Comparison of ENCODE assay signal across 17 cellular contexts in the genomic region with DNA sequence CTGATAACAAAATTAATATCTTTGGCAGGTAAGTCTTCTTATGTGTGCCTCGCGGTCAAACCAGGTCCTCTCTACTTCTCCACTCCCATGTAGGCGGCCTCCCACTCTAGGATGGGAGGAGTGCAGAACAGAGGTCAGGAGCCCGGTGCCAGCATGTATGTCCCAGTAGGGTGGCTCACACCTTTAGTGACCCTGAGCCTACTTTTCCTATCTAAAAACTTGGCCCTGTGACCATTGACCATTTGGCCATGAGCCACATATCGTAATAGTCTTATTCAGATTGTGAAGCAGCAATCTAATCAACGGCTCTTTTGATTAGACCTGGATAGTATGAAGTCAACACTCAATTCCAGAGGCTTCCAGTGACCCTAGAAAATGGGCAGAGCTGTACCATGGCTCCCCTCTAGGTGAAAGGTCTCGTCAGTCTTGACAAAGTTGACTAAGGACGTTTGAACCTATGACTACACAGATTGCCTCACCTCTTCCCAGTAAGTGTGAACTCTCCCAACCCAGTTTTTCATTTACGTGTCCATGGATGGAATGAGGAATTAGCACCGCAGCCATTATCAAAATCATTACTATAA. TPM values are rescaled to one million over a fixed set of nuclear protein-coding genes. Genes with fewer than 3 reads are reported as not detected.
DNase-seq lines count a peak whose midpoint lies in the region; ATAC-seq, FAIRE-seq and TF ChIP-seq lines count a peak whose summit lies in the region.
"Had no signal": no experiment of that assay in that cellular context is flagged by ENCODE, and none has a peak within 500 bp of the region (broad histone marks: within the 10 kb centered on the region; RNA-seq: fewer than 3 reads in every experiment).

No MANE protein-coding gene starts in this region.

- ATAC-seq in HepG2 = no peak
- no peak for ATAC-seq in HG03439 (IDR thresholded peaks at IDR 0.05; ENCODE audit: unreplicated experiment)
- no peak for ATAC-seq in T-cell (replicated peaks in 1 of 4)
- ATAC-seq: A549, K562 had no signal

- no peak for TF ChIP-seq RAD21 in HepG2 (CRISPR knock-in tag; IDR thresholded peaks at IDR 0.05)

- H4K20me1 ChIP-seq in HepG2 (ENCODE audit: insufficient read depth, low read length) (no peaks in the 10 kb centered on the region), smooth muscle cell (ENCODE audit: low read depth) (no peaks in the 10 kb centered on the region)

- peaks cover 18 to 23% (median 20%) of the 10 kb centered on the region in 3 donors for H3K9me3 Mint-ChIP-seq in T-cell

- H3F3A ChIP-seq in smooth muscle cell (ENCODE audit: low read depth) = no peaks in the 10 kb centered on the region

- H3K4me1 Mint-ChIP-seq in T-cell = no peaks in the 10 kb centered on the region
- H3K4me1 Mint-ChIP-seq: CD8-positive, alpha-beta memory T cell had no signal

- H3K9me3 ChIP-seq in duodenal mucosa (ENCODE audit: control insufficient read depth in 1 of 2, low read length in 2 of 2) (peaks cover 5 to 8% of the 10 kb centered on the region in 2 donors), HepG2 (ENCODE audit: low read length) (peaks cover 46% of the 10 kb centered on the region), mucosa of rectum (ENCODE audit: control insufficient read depth in 2 of 2, low read length in 2 of 2) (peaks cover 0 to 2% of the 10 kb centered on the region in 2 donors), smooth muscle cell (replicated peaks; ENCODE audit: low read depth) (no peaks in the 10 kb centered on the region), HAP-1 (no peaks in the 10 kb centered on the region)
- H3K9me3 ChIP-seq: BE2C had no signal

- TF ChIP-seq POLR2A in HepG2 (IDR thresholded peaks at IDR 0.05; ENCODE audit: insufficient read depth in 1 of 2, low read depth in 2 of 2, low read length in 2 of 2) = no peak

- H3K36me3 ChIP-seq in duodenal mucosa (ENCODE audit: control insufficient read depth in 1 of 2, insufficient read depth in 2 of 2, low read length in 2 of 2) (no peaks in the 10 kb centered on the region), HepG2 (replicated peaks in 1 of 2; ENCODE audit: control insufficient read depth in 1 of 2, insufficient read depth in 2 of 2, low read length in 2 of 2) (no peaks in the 10 kb centered on the region), mucosa of rectum (ENCODE audit: control insufficient read depth in 2 of 2, insufficient read depth in 2 of 2, low read length in 2 of 2) (no peaks in the 10 kb centered on the region), smooth muscle cell (ENCODE audit: low read depth) (no peaks in the 10 kb centered on the region), HAP-1 (replicated peaks) (no peaks in the 10 kb centered on the region)
- H3K36me3 ChIP-seq: BE2C had no signal

- no peak for TF ChIP-seq CTCF in HepG2 (CRISPR knock-in tag; IDR thresholded peaks at IDR 0.05)
- no peak for TF ChIP-seq CTCF in smooth muscle cell (IDR thresholded peaks at IDR 0.05; ENCODE audit: borderline replicate concordance, insufficient read depth, poor library complexity, severe bottlenecking)

- in situ Hi-C loops in HepG2 (cut with HindIII; ENCODE audit: extremely low pct_ligation_motif_present, low pct_unique_long_range_greater_than_20kb) = no loop called here
- in situ Hi-C loops in HAP-1 (cut with MboI; ENCODE audit: low sequenced_read_pairs) = no loop called here

- H3K27ac ChIP-seq in duodenal mucosa (ENCODE audit: low read depth, low read length) (peak overlapping the region; percentile 34), HepG2 (ENCODE audit: extremely low read length, insufficient read depth, low read length) (no peak overlapping the region), mucosa of rectum (ENCODE audit: low read depth in 2 of 2, low read length in 2 of 2) (peak overlapping the region; percentile 80 to 90), smooth muscle cell (ENCODE audit: low read depth) (no peak overlapping the region)
- H3K27ac ChIP-seq: A549, C4-2B, GM23248 had no signal

- intact Hi-C loops in HepG2 (cut with micrococcal nuclease; ENCODE audit: unreplicated experiment) = no loop called here

- H3K27ac Mint-ChIP-seq in T-cell = no peak overlapping the region
- H3K27ac Mint-ChIP-seq: CD8-positive, alpha-beta memory T cell had no signal

- H3K79me2 ChIP-seq in HepG2 (ENCODE audit: insufficient read depth, low read length) (no peaks in the 10 kb centered on the region), smooth muscle cell (ENCODE audit: low read depth) (no peaks in the 10 kb centered on the region)

- H3K4me2 ChIP-seq in HepG2 (ENCODE audit: low read depth, low read length) (no peak overlapping the region), smooth muscle cell (no peak overlapping the region)
- H3K4me2 ChIP-seq: A549 had no signal

- CTCF ChIA-PET in HepG2 (lab: Yijun Ruan, JAX; ENCODE audit: low intra/inter-chr PET ratio, low total read pairs) = no interaction called here
- CTCF ChIA-PET in T-cell (lab: Charles Lee) = no interaction called here

- FAIRE-seq in HepG2 (lab: Jason Lieb, UNC) = no peak
- FAIRE-seq: A549, K562 had no signal

- H3K27me3 Mint-ChIP-seq in T-cell = peaks cover 33 to 36% of the 10 kb centered on the region in 2 donors

- H3K4me1 ChIP-seq in duodenal mucosa (ENCODE audit: control insufficient read depth in 1 of 2, insufficient read depth in 2 of 2, low read length in 2 of 2) (peaks cover 19 to 35% of the 10 kb centered on the region in 2 donors), HepG2 (ENCODE audit: insufficient read depth, low read length) (peaks cover 53% of the 10 kb centered on the region), mucosa of rectum (ENCODE audit: control insufficient read depth in 2 of 2, insufficient read depth in 2 of 2, low read length in 2 of 2) (peaks cover 7 to 33% of the 10 kb centered on the region in 2 donors), smooth muscle cell (ENCODE audit: low read depth) (no peaks in the 10 kb centered on the region), HAP-1 (no peaks in the 10 kb centered on the region)
- H3K4me1 ChIP-seq: A549, BE2C had no signal

- H3K36me3 Mint-ChIP-seq in T-cell = peaks cover 5% of the 10 kb centered on the region

- H2AFZ ChIP-seq in HepG2 (ENCODE audit: low read length) (no peak overlapping the region), smooth muscle cell (ENCODE audit: low read depth) (no peak overlapping the region)
- H2AFZ ChIP-seq: GM23248 had no signal

- H3K4me3 ChIP-seq in duodenal mucosa (ENCODE audit: low read depth in 1 of 2, low read length in 2 of 2) = no peak overlapping the region
- no peak overlapping the region for H3K4me3 ChIP-seq in HepG2 (replicated peaks in 1 of 3; ENCODE audit: insufficient read depth in 1 of 3, low read depth in 2 of 3, low read length in 3 of 3)
- peak overlapping the region in 1 of 2 donors; percentile 34 for H3K4me3 ChIP-seq in mucosa of rectum (ENCODE audit: low read length in 2 of 2)
- no peak overlapping the region for H3K4me3 ChIP-seq in smooth muscle cell
- no peak overlapping the region for H3K4me3 ChIP-seq in HAP-1
- H3K4me3 ChIP-seq: A549, GM23248, K562 had no signal

- no peak overlapping the region for H3K9ac ChIP-seq in duodenal mucosa (ENCODE audit: low read depth in 1 of 2, low read length in 2 of 2)
- H3K9ac ChIP-seq in HepG2 (ENCODE audit: insufficient read depth, low read depth, low read length) = no peak overlapping the region
- peak overlapping the region in 1 of 2 donors; percentile 36 for H3K9ac ChIP-seq in mucosa of rectum (ENCODE audit: low read depth in 1 of 2, low read length in 2 of 2)
- no peak overlapping the region for H3K9ac ChIP-seq in smooth muscle cell (ENCODE audit: low read depth)
- H3K9ac ChIP-seq: GM23248 had no signal

- DNase-seq in HepG2 (ENCODE audit: low spot score) (no peak), smooth muscle cell (lab: John Stamatoyannopoulos, UW; ENCODE audit: unreplicated experiment) (no peak), HAP-1 (ENCODE audit: low spot score in 2 of 2) (no peak), T-cell (no peak)
- DNase-seq: BE2C; CD8-positive, alpha-beta memory T cell; DMS53; GF-D8; GM23248; H7 had no signal

- H3K4me3 Mint-ChIP-seq in T-cell = no peak overlapping the region
- H3K4me3 Mint-ChIP-seq: CD8-positive, alpha-beta memory T cell had no signal

- H3K27me3 ChIP-seq in duodenal mucosa (ENCODE audit: control insufficient read depth in 1 of 2, insufficient read depth in 2 of 2, low read length in 2 of 2) (no peaks in the 10 kb centered on the region), HepG2 (ENCODE audit: control insufficient read depth in 1 of 2, insufficient read depth in 2 of 2, low read length in 2 of 2) (no peaks in the 10 kb centered on the region), mucosa of rectum (ENCODE audit: control insufficient read depth in 2 of 2, insufficient read depth in 2 of 2, low read length in 2 of 2) (no peaks in the 10 kb centered on the region), smooth muscle cell (ENCODE audit: low read depth) (no peaks in the 10 kb centered on the region), HAP-1 (ENCODE audit: low read depth) (no peaks in the 10 kb centered on the region)
- H3K27me3 ChIP-seq: BE2C had no signal

- 88% methylated on average over 10 of the region's 10 CpGs for WGBS in HepG2 (ENCODE audit: low lambda C conversion rate)
- 89% methylated on average over 10 of the region's 10 CpGs for WGBS in smooth muscle cell (ENCODE audit: low lambda C conversion rate)

- TF ChIP-seq EP300 in HepG2 (IDR thresholded peaks at IDR 0.05; ENCODE audit: low read depth in 2 of 2, low read length in 2 of 2) = no peak
- TF ChIP-seq EP300 in HepG2 (CRISPR knock-in tag; IDR thresholded peaks at IDR 0.05; ENCODE audit: borderline replicate concordance) = no peak

- BruUV-seq in HepG2 (replicated peaks; lab: Mats Ljungman, UMichigan) = no TSS peak

- POLR2A ChIA-PET in HepG2 (lab: Yijun Ruan, JAX) (interaction anchor here (1.1 to 1.8 kb wide), 3 partner anchors 14 to 66 kb away, joined by 3 to 9 read pairs (median 3); partner anchors contain the start of gene FABP1), T-cell (lab: Charles Lee) (no interaction called here)

RNA-seq across cellular contexts. Expression of gene FABP1, which starts 17.1 kb away (rescaled TPM):
- total RNA-seq in HepG2 (2016; rRNA removed; fragmentation: Illumina TruSeq; extraction: Trizol) (644 and 930 TPM in 2 replicates), smooth muscle cell (not detected in 2 replicates), T-cell (under 1 TPM in 3 of 5 donors, not detected in 2; 0.49 to 0.76 (median 0.73) TPM)
- 281 and 361 TPM in 2 replicates for total RNA-seq in HepG2 (2016; cell fraction: cytosol; rRNA removed; fragmentation: Illumina TruSeq; extraction: Trizol; ENCODE audit: low read depth)
- 658 and 997 TPM in 2 replicates for total RNA-seq in HepG2 (2016; cell fraction: insoluble cytoplasmic fraction; rRNA removed; fragmentation: Illumina TruSeq; extraction: Trizol)
- total RNA-seq in HepG2 (2016; cell fraction: membrane; rRNA removed; fragmentation: Illumina TruSeq; extraction: Trizol) = 241 and 301 TPM in 2 replicates
- total RNA-seq in HepG2 (2016; cell fraction: nucleus; rRNA removed; fragmentation: Illumina TruSeq; extraction: Trizol) = 195 and 218 TPM in 2 replicates
- polyA plus RNA-seq in HepG2 (2011; rRNA removed) (1,478 and 1,608 TPM in 2 replicates), smooth muscle cell (0.35 and 0.42 TPM in 2 replicates)
- 1,357 and 2,069 TPM in 2 replicates for polyA plus RNA-seq in HepG2 (2011; cell fraction: cytosol; rRNA removed)
- 273 and 414 TPM in 2 replicates for polyA plus RNA-seq in HepG2 (2011; cell fraction: nucleus; rRNA removed)
- polyA plus RNA-seq in HepG2 (2012) = 2,038 and 4,995 TPM in 2 replicates
- polyA plus RNA-seq in HepG2 (2016; cell fraction: cytosol; fragmentation: Illumina TruSeq; extraction: Trizol; ENCODE audit: low read depth) = 515 and 788 TPM in 2 replicates
- polyA plus RNA-seq in HepG2 (2016; cell fraction: insoluble cytoplasmic fraction; fragmentation: Illumina TruSeq; extraction: Trizol; ENCODE audit: low read depth) = 1,913 and 2,232 TPM in 2 replicates
- polyA plus RNA-seq in HepG2 (2016; cell fraction: membrane; fragmentation: Illumina TruSeq; extraction: Trizol; ENCODE audit: low read depth) = 370 and 531 TPM in 2 replicates
- polyA plus RNA-seq in HepG2 (2016; cell fraction: nucleus; fragmentation: Illumina TruSeq; extraction: Trizol; ENCODE audit: insufficient read depth, low read depth) = 669 and 685 TPM in 2 replicates
- polyA minus RNA-seq in HepG2 (2011; rRNA and poly(A)+ RNA removed; ENCODE audit: low replicate concordance) = 148 TPM in 1 of 2 replicates, not detected in the other
- polyA minus RNA-seq in HepG2 (2011; cell fraction: cytosol; rRNA and poly(A)+ RNA removed) = 423 and 495 TPM in 2 replicates
- polyA minus RNA-seq in HepG2 (2011; cell fraction: nucleus; rRNA and poly(A)+ RNA removed) = 182 and 351 TPM in 2 replicates
- total RNA-seq: CD8-positive, alpha-beta memory T cell; GM23248; H7 had no signal
- polyA plus RNA-seq: A549; AG04450; CD8-positive, alpha-beta memory T cell; GM23248; K562 had no signal

RNA-seq across cellular contexts. Expression of gene THNSL2, which starts 25.1 kb away (rescaled TPM):
- not detected in 2 replicates for total RNA-seq in HepG2 (2016; rRNA removed; fragmentation: Illumina TruSeq; extraction: Trizol)
- not detected in 2 replicates for total RNA-seq in HepG2 (2016; cell fraction: cytosol; rRNA removed; fragmentation: Illumina TruSeq; extraction: Trizol; ENCODE audit: low read depth)
- total RNA-seq in HepG2 (2016; cell fraction: insoluble cytoplasmic fraction; rRNA removed; fragmentation: Illumina TruSeq; extraction: Trizol) = not detected in 2 replicates
- not detected in 2 replicates for total RNA-seq in HepG2 (2016; cell fraction: membrane; rRNA removed; fragmentation: Illumina TruSeq; extraction: Trizol)
- not detected in 2 replicates for total RNA-seq in HepG2 (2016; cell fraction: nucleus; rRNA removed; fragmentation: Illumina TruSeq; extraction: Trizol)
- not detected in 2 replicates for polyA plus RNA-seq in HepG2 (2011; rRNA removed)
- not detected in 2 replicates for polyA plus RNA-seq in HepG2 (2011; cell fraction: cytosol; rRNA removed)
- not detected in 2 replicates for polyA plus RNA-seq in HepG2 (2011; cell fraction: nucleus; rRNA removed)
- not detected in 2 replicates for polyA plus RNA-seq in HepG2 (2012)
- not detected in 2 replicates for polyA plus RNA-seq in HepG2 (2016; cell fraction: cytosol; fragmentation: Illumina TruSeq; extraction: Trizol; ENCODE audit: low read depth)
- polyA plus RNA-seq in HepG2 (2016; cell fraction: insoluble cytoplasmic fraction; fragmentation: Illumina TruSeq; extraction: Trizol; ENCODE audit: low read depth) = not detected in 2 replicates
- polyA plus RNA-seq in HepG2 (2016; cell fraction: membrane; fragmentation: Illumina TruSeq; extraction: Trizol; ENCODE audit: low read depth) = not detected in 2 replicates
- not detected in 2 replicates for polyA plus RNA-seq in HepG2 (2016; cell fraction: nucleus; fragmentation: Illumina TruSeq; extraction: Trizol; ENCODE audit: insufficient read depth, low read depth)
- polyA minus RNA-seq in HepG2 (2011; rRNA and poly(A)+ RNA removed; ENCODE audit: low replicate concordance) = not detected in 2 replicates
- not detected in 2 replicates for polyA minus RNA-seq in HepG2 (2011; cell fraction: cytosol; rRNA and poly(A)+ RNA removed)
- polyA minus RNA-seq in HepG2 (2011; cell fraction: nucleus; rRNA and poly(A)+ RNA removed) = not detected in 2 replicates
- 0.58 and 1.3 TPM in 2 replicates for total RNA-seq in smooth muscle cell
- 1.9 and 2.5 TPM in 2 replicates for polyA plus RNA-seq in smooth muscle cell
- 1 to 10 TPM in 3 of 5 donors, under 1 TPM in 2; 0.40 to 3.5 (median 1.6) TPM for total RNA-seq in T-cell
- total RNA-seq: K562 had no signal
- polyA plus RNA-seq: CD8-positive, alpha-beta memory T cell; K562 had no signal

Comparison
In these comparisons a context has a peak if more than half of its experiments do, and no peak if none do; other contexts are left out.
1. H3K27ac ChIP-seq: peak in duodenal mucosa (single experiment) and mucosa of rectum (2 of 2); none in HepG2 (single experiment) and smooth muscle cell (single experiment).
2. RNA of gene FABP1, which starts 17.1 kb away (total RNA-seq): 195 to 997 TPM in HepG2; 0.49 to 0.76 TPM in T-cell and not detected in smooth muscle cell; every median in the first group is over 100 times any median in the second.